In genomic region chr3:123406598-123406997, GRCh38 we compare ENCODE assay signal across 15 cellular contexts. TPM values are rescaled to one million over a fixed set of nuclear protein-coding genes. Genes with fewer than 3 reads are reported as not detected.
DNase-seq lines count a peak whose midpoint lies in the region; ATAC-seq and TF ChIP-seq lines count a peak whose summit lies in the region.
"Had no signal": no experiment of that assay in that cellular context is flagged by ENCODE, and none has a peak within 500 bp of the region (broad histone marks: within the 10 kb centered on the region; RNA-seq: fewer than 3 reads in every experiment).

No MANE protein-coding gene starts in this region.

- H3K27ac Mint-ChIP-seq in H9 = 0 out of 7 replicates have a peak overlapping the region, but pooled peaks of 1 of the 3 experiments have one; percentile 11
- H3K27ac Mint-ChIP-seq: CD4-positive, alpha-beta memory T cell; memory B cell had no signal

- H3K18ac ChIP-seq in H9 (ENCODE audit: insufficient read length, low read depth, low read length) = no peak overlapping the region

- no peaks in the 10 kb centered on the region for H3K23me2 ChIP-seq in H9 (ENCODE audit: insufficient read length, low read depth, low read length, poor library complexity, severe bottlenecking)

- no peak for ATAC-seq in lung (ENCODE audit: insufficient read depth, low FRiP score)
- ATAC-seq in HG02981 (IDR thresholded peaks at IDR 0.05; ENCODE audit: unreplicated experiment) = no peak

- H2BK15ac ChIP-seq in H9 (ENCODE audit: low read depth, low read length) = no peak overlapping the region

- H3K36me3 Mint-ChIP-seq in H9 (ENCODE audit: insufficient read depth in 1 of 3, low read depth in 3 of 3) = no peaks in the 10 kb centered on the region; a peak in 2 of 7 replicates
- H3K36me3 Mint-ChIP-seq: CD4-positive, alpha-beta memory T cell; memory B cell had no signal

- H3K4me3 Mint-ChIP-seq in H9 = no peak overlapping the region
- H3K4me3 Mint-ChIP-seq: CD4-positive, alpha-beta memory T cell; memory B cell had no signal

- no peaks in the 10 kb centered on the region for H4K20me1 ChIP-seq in H9 (ENCODE audit: control insufficient read depth, insufficient read depth, insufficient read length)

- intact Hi-C loops in thyroid gland (cut with DNase I) = no loop called here

- H3T11ph ChIP-seq in H9 (ENCODE audit: low read length) = no peak overlapping the region

- no peak overlapping the region for H2AFZ ChIP-seq in H9 (ENCODE audit: low read length)

- DNase-seq in NCI-H510A treated with DMSO at 0.1 percent for 48 hours (lab: John Stamatoyannopoulos, UW) = peak; percentile 38
- DNase-seq in fibroblast of gingiva (ENCODE audit: low read depth) = peak; percentile 24
- peak; percentile 56 for DNase-seq in lung (ENCODE audit: low spot score)
- DNase-seq in thyroid gland = peak; percentile 77 to 79
- no peak for DNase-seq in H9
- no peak for DNase-seq in NCI-H2081 treated with DMSO at 0.1 percent for 48 hours (lab: John Stamatoyannopoulos, UW)
- DNase-seq in KG1 (lab: John Stamatoyannopoulos, UW) = no peak
- DNase-seq: activated CD8-positive, alpha-beta memory T cell treated with anti-CD3 and anti-CD28 coated beads, Interleukin-2, amount 50 U/mL, for 48 hours; CD4-positive, alpha-beta memory T cell; effector CD4-positive, alpha-beta T cell; NCI-H524 treated with DMSO at 0.1 percent for 48 hours; SIG-M5; WERI-Rb-1 had no signal

- TF ChIP-seq POLR2A in thyroid gland (IDR thresholded peaks at IDR 0.05) = no peak

- H3K9me3 ChIP-seq in lung (ENCODE audit: control insufficient read depth in 2 of 2, insufficient read depth in 1 of 2, low read length in 1 of 2) (no peaks in the 10 kb centered on the region), thyroid gland (no peaks in the 10 kb centered on the region), H9 (ENCODE audit: control insufficient read depth, low read depth, low read length) (no peaks in the 10 kb centered on the region)

- peaks cover 10% of the 10 kb centered on the region for H3K27me3 Mint-ChIP-seq in H9 (ENCODE audit: low read depth)

- no peak overlapping the region for H3K4ac ChIP-seq in H9 (ENCODE audit: low read depth, low read length)

- no peak overlapping the region for H4K8ac ChIP-seq in H9 (replicated peaks; ENCODE audit: insufficient read length, low read depth, low read length)

- no peak overlapping the region for H4K5ac ChIP-seq in H9 (ENCODE audit: insufficient read length, low read depth, low read length)

- H3K9me3 Mint-ChIP-seq in H9 = no peaks in the 10 kb centered on the region; a peak in 1 of 5 replicates
- H3K9me3 Mint-ChIP-seq: memory B cell had no signal

- H2BK20ac ChIP-seq in H9 (ENCODE audit: low read depth, low read length, poor library complexity, severe bottlenecking) = no peak overlapping the region

- TF ChIP-seq CTCF in lung (IDR thresholded peaks at IDR 0.05; ENCODE audit: control extremely low read depth, extremely low read depth) = no peak
- TF ChIP-seq CTCF in thyroid gland (IDR thresholded peaks at IDR 0.05) = no peak
- TF ChIP-seq CTCF in H9 (conservative IDR thresholded peaks at IDR 0.05) = no peak

- no peak overlapping the region for H2AK5ac ChIP-seq in H9 (ENCODE audit: insufficient read length, low read length)

- no peak overlapping the region for H4K91ac ChIP-seq in H9 (ENCODE audit: insufficient read length, low read depth, low read length)

- no peak overlapping the region for H3K9ac ChIP-seq in H9 (ENCODE audit: extremely low read depth, insufficient read length, low read length)

- peaks cover 3 to 7% of the 10 kb centered on the region in 2 donors for H3K4me1 ChIP-seq in lung (ENCODE audit: control insufficient read depth in 2 of 2, insufficient read depth in 2 of 2, low read length in 2 of 2)
- no peaks in the 10 kb centered on the region for H3K4me1 ChIP-seq in thyroid gland
- H3K4me1 ChIP-seq in H9 (ENCODE audit: insufficient read depth, low read length) = peaks cover 2% of the 10 kb centered on the region

- no peak overlapping the region for H2BK5ac ChIP-seq in H9 (ENCODE audit: insufficient read length, low read length)

- no peak overlapping the region for H3K56ac ChIP-seq in H9 (ENCODE audit: insufficient read length, low read depth, low read length)

- no peaks in the 10 kb centered on the region for H3K79me1 ChIP-seq in H9 (ENCODE audit: insufficient read depth, low read depth, low read length, poor library complexity, severe bottlenecking)

- no peak overlapping the region for H2BK120ac ChIP-seq in H9 (ENCODE audit: low read depth, low read length, poor library complexity, severe bottlenecking)

- H3K79me2 ChIP-seq in H9 (ENCODE audit: insufficient read depth, low read length) = no peaks in the 10 kb centered on the region

- H3K4me3 ChIP-seq in lung (no peak overlapping the region), thyroid gland (replicated peaks in 1 of 3) (no peak overlapping the region)

- H2BK12ac ChIP-seq in H9 (ENCODE audit: insufficient read length, low read depth, low read length) = no peak overlapping the region

- peak overlapping the region in 1 of 2 donors; percentile 87 for H3K27ac ChIP-seq in lung (ENCODE audit: low read depth in 1 of 2, low read length in 1 of 2)
- no peak overlapping the region for H3K27ac ChIP-seq in thyroid gland
- H3K27ac ChIP-seq in H9 (ENCODE audit: insufficient read length, low read depth, low read length) = no peak overlapping the region
- H3K27ac ChIP-seq: WERI-Rb-1 had no signal

- H3K27me3 ChIP-seq in lung (ENCODE audit: control insufficient read depth, insufficient read depth) (no peaks in the 10 kb centered on the region), thyroid gland (no peaks in the 10 kb centered on the region), H9 (ENCODE audit: insufficient read depth, low read length) (no peaks in the 10 kb centered on the region)

- WGBS in lung, 2 donors = 62 to 69% methylated on average over 6 of the region's 6 CpGs
- 31 to 36% methylated on average over 6 of the region's 6 CpGs for whole genome bisulfite sequencing in thyroid gland, 2 donors
- WGBS in H9 (ENCODE audit: extremely low coverage, insufficient read length, low lambda C conversion rate) = no CpG with 5 or more reads among the region's 6 CpGs

- no peak overlapping the region for H3K4me2 ChIP-seq in H9 (ENCODE audit: insufficient read depth, insufficient read length, low read length)

- H3K23ac ChIP-seq in H9 (ENCODE audit: insufficient read length, low read depth, low read length) = no peak overlapping the region

- no peak overlapping the region; the same call in 1 of the 2 replicates for H3K14ac ChIP-seq in H9 (ENCODE audit: insufficient read depth, low read length)

- H3K4me1 Mint-ChIP-seq in H9 = peaks cover 11 to 32% of the 10 kb centered on the region in 2 experiments
- H3K4me1 Mint-ChIP-seq: CD4-positive, alpha-beta memory T cell; memory B cell had no signal

- H3K36me3 ChIP-seq in lung (ENCODE audit: control insufficient read depth in 2 of 2, insufficient read depth in 2 of 2, low read length in 2 of 2) = no peaks in the 10 kb centered on the region
- H3K36me3 ChIP-seq in thyroid gland = no peaks in the 10 kb centered on the region
- H3K36me3 ChIP-seq: WERI-Rb-1 had no signal

RNA-seq across cellular contexts. Expression of gene ADCY5, which starts 42.3 kb away (rescaled TPM):
- total RNA-seq in lung (1 to 10 TPM; 3.2 to 8.4 TPM), thyroid gland (1 to 10 TPM in 3 of 4 donors, under 1 TPM in 1; 0.78 to 2.7 (median 1.8) TPM), H9 (2021) (5.0 and 6.1 TPM in 2 replicates)
- 1 to 10 TPM; 1.2 to 1.7 TPM for polyA plus RNA-seq in lung
- total RNA-seq: CD4-positive, alpha-beta memory T cell had no signal

Comparison
In these comparisons a context has a peak if more than half of its experiments do, and no peak if none do; other contexts are left out.
1. DNase-seq: peak in NCI-H510A treated with DMSO at 0.1 percent for 48 hours (single experiment), fibroblast of gingiva (single experiment), lung (single experiment) and thyroid gland (2 of 2); none in H9 (single experiment), NCI-H2081 treated with DMSO at 0.1 percent for 48 hours (single experiment) and KG1 (single experiment).